Comparison of ENCODE assay signal across 4 cellular contexts in genomic region chr20:1748777-1749176, GRCh38.
TF ChIP-seq lines count a peak whose summit lies in the region.

No MANE protein-coding gene starts in this region.

TF ChIP-seq in HepG2, 621 proteins besides CTCF, POLR2A, EP300 and RAD21:
- TF ChIP-seq ZFP82 (CRISPR knock-in tag; IDR thresholded peaks at IDR 0.05; ENCODE audit: borderline replicate concordance) (no peak), MAFK (conservative IDR thresholded peaks at IDR 0.05 in 1 of 2, IDR thresholded peaks at IDR 0.05 in 1 of 2; ENCODE audit: low read length in 2 of 2) (peak; percentile 76 to 82), PATZ1 (CRISPR knock-in tag; IDR thresholded peaks at IDR 0.05) (no peak), MAFF (IDR thresholded peaks at IDR 0.05; ENCODE audit: low read depth, low read length) (peak; percentile 70)
TF ChIP-seq in HepG2: peak in this region for 2.

TF ChIP-seq in A549, 52 proteins besides CTCF, POLR2A, EP300 and RAD21:
- no peak for TF ChIP-seq RARB (CRISPR knock-in tag; IDR thresholded peaks at IDR 0.05)
- TF ChIP-seq MAFK (IDR thresholded peaks at IDR 0.05; ENCODE audit: partially characterized antibody) = peak; percentile 81
- no peak for TF ChIP-seq CHD4 (IDR thresholded peaks at IDR 0.05; ENCODE audit: borderline replicate concordance)
TF ChIP-seq in A549: peak in this region for 1.

TF ChIP-seq in IMR-90, 13 proteins besides CTCF, POLR2A, EP300 and RAD21:
- no peak for TF ChIP-seq RFX5 (IDR thresholded peaks at IDR 0.05; ENCODE audit: low read depth, low read length)
- no peak for TF ChIP-seq CHD1 (IDR thresholded peaks at IDR 0.05; ENCODE audit: low read depth, low read length)
- no peak for TF ChIP-seq USF2 (IDR thresholded peaks at IDR 0.05; ENCODE audit: low read depth, low read length)
- no peak for TF ChIP-seq ELK1 (IDR thresholded peaks at IDR 0.05; ENCODE audit: borderline replicate concordance, low read depth, low read length)
- no peak for TF ChIP-seq NFE2L2 (IDR thresholded peaks at IDR 0.05; ENCODE audit: low read depth, low read length)
- TF ChIP-seq MAFK (IDR thresholded peaks at IDR 0.05; ENCODE audit: low read depth, low read length) = peak; percentile 43
- no peak for TF ChIP-seq RCOR1 (IDR thresholded peaks at IDR 0.05; ENCODE audit: insufficient replicate concordance, low read length)
- TF ChIP-seq MAZ (IDR thresholded peaks at IDR 0.05; ENCODE audit: borderline replicate concordance, low read depth, low read length) = no peak
- no peak for TF ChIP-seq CEBPB (IDR thresholded peaks at IDR 0.05; ENCODE audit: low read depth, low read length)

TF ChIP-seq in SK-N-SH treated with all-trans-retinoic acid at 6 μM for 48 hours, 23 proteins besides CTCF, POLR2A, EP300 and RAD21:
- TF ChIP-seq SNAI2 (CRISPR knock-in tag; IDR thresholded peaks at IDR 0.05) (no peak), CREB5 (CRISPR knock-in tag; IDR thresholded peaks at IDR 0.05; ENCODE audit: low read depth) (no peak), PPARA (CRISPR knock-in tag; IDR thresholded peaks at IDR 0.05; ENCODE audit: borderline replicate concordance) (no peak), ZFP3 (CRISPR knock-in tag; IDR thresholded peaks at IDR 0.05) (no peak), ZNF8 (CRISPR knock-in tag; IDR thresholded peaks at IDR 0.05) (no peak), ZFP30 (CRISPR knock-in tag; IDR thresholded peaks at IDR 0.05) (no peak), ZC3H10 (CRISPR knock-in tag; IDR thresholded peaks at IDR 0.05) (no peak), TOX (CRISPR knock-in tag; IDR thresholded peaks at IDR 0.05; ENCODE audit: borderline replicate concordance) (no peak), TCF4 (CRISPR knock-in tag; IDR thresholded peaks at IDR 0.05; ENCODE audit: borderline replicate concordance) (no peak), CSRNP3 (CRISPR knock-in tag; IDR thresholded peaks at IDR 0.05) (no peak), GLIS3 (CRISPR knock-in tag; IDR thresholded peaks at IDR 0.05) (no peak), RARB (CRISPR knock-in tag; IDR thresholded peaks at IDR 0.05) (no peak), CSDC2 (CRISPR knock-in tag; IDR thresholded peaks at IDR 0.05) (no peak), ZNF565 (CRISPR knock-in tag; conservative IDR thresholded peaks at IDR 0.05; ENCODE audit: low read depth) (no peak), ESRRG (CRISPR knock-in tag; IDR thresholded peaks at IDR 0.05) (no peak), POU6F1 (CRISPR knock-in tag; IDR thresholded peaks at IDR 0.05; ENCODE audit: borderline replicate concordance, low read depth) (no peak)
